Comparison of ENCODE assay signal across 17 cellular contexts in the genomic region with DNA sequence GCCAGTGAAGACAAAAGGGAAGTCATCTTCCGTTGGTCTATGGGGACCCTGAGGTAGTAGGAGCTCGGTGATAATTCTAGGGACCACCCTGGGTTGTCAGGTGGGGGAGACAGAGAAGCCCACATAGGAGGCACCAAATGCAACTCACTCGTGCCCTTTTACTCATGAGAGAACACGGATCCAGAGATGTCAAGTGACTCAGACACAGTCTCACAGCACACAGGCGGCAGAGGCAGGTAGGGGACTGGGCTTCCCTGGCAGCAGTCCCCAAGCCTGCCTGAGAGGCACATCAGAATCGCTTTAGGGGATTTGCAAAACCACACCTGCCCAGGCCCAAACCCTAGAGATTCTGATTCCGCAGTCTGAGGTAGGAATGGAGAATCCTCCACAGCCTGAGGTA. TPM values are rescaled to one million over a fixed set of nuclear protein-coding genes. Genes with fewer than 3 reads are reported as not detected.
DNase-seq lines count a peak whose midpoint lies in the region; ATAC-seq, FAIRE-seq and TF ChIP-seq lines count a peak whose summit lies in the region.
"Had no signal": no experiment of that assay in that cellular context is flagged by ENCODE, and none has a peak within 500 bp of the region (broad histone marks: within the 10 kb centered on the region; RNA-seq: fewer than 3 reads in every experiment).

No MANE protein-coding gene starts in this region.

- H3K27ac ChIP-seq in kidney (ENCODE audit: low read depth in 2 of 2, low read length in 2 of 2) (no peak overlapping the region), GM23338 (ENCODE audit: low read depth) (no peak overlapping the region)
- H3K27ac ChIP-seq: body of pancreas, gastroesophageal sphincter, left lung had no signal

- no peak for ATAC-seq in stimulated activated naive CD8-positive, alpha-beta T cell treated with anti-CD3 and anti-CD28 coated beads, Interleukin-15, Interleukin-2, amounts not matched to agents 100 U/mL and 50 U/mL, for 24 hours
- no peak for ATAC-seq in GM23338
- ATAC-seq: body of pancreas, gastroesophageal sphincter, left lung had no signal

- no peaks in the 10 kb centered on the region for H3K79me2 ChIP-seq in GM23338 (replicated peaks; ENCODE audit: insufficient read depth)

- H3K27ac Mint-ChIP-seq in stimulated activated naive CD8-positive, alpha-beta T cell treated with anti-CD3 and anti-CD28 coated beads, Interleukin-15, Interleukin-2, amounts not matched to agents 100 ng/mL and 50 ng/mL, for 24 hours: peak overlapping the region; percentile 98
- peak overlapping the region; percentile 72 for H3K27ac Mint-ChIP-seq in activated CD4-positive, alpha-beta memory T cell treated with anti-CD3 and anti-CD28 coated beads, Interleukin-2, amount 10 ng/mL, durations not matched to agents 7 days and 5 days
- no peak overlapping the region for H3K27ac Mint-ChIP-seq in GM23338

- H3K4me1 Mint-ChIP-seq in stimulated activated naive CD8-positive, alpha-beta T cell treated with anti-CD3 and anti-CD28 coated beads, Interleukin-15, Interleukin-2, amounts not matched to agents 100 ng/mL and 50 ng/mL, for 24 hours (ENCODE audit: low read depth): peaks cover 78% of the 10 kb centered on the region
- peaks cover 91% of the 10 kb centered on the region for H3K4me1 Mint-ChIP-seq in activated CD4-positive, alpha-beta memory T cell treated with anti-CD3 and anti-CD28 coated beads, Interleukin-2, amount 10 ng/mL, durations not matched to agents 7 days and 5 days
- H3K4me1 Mint-ChIP-seq in GM23338: peaks cover 3% of the 10 kb centered on the region; the same call in 1 of the 3 replicates

- FAIRE-seq in kidney (lab: Jason Lieb, UNC): no peak

- H3K36me3 Mint-ChIP-seq in stimulated activated naive CD8-positive, alpha-beta T cell treated with anti-CD3 and anti-CD28 coated beads, Interleukin-15, Interleukin-2, amounts not matched to agents 100 ng/mL and 50 ng/mL, for 24 hours (ENCODE audit: low read depth): peaks cover 85% of the 10 kb centered on the region
- peaks cover 81% of the 10 kb centered on the region for H3K36me3 Mint-ChIP-seq in activated CD4-positive, alpha-beta memory T cell treated with anti-CD3 and anti-CD28 coated beads, Interleukin-2, amount 10 ng/mL, durations not matched to agents 7 days and 5 days (ENCODE audit: low read depth)
- H3K36me3 Mint-ChIP-seq in GM23338 (ENCODE audit: low read depth): no peaks in the 10 kb centered on the region

- H3K4me3 ChIP-seq in kidney (ENCODE audit: low read length in 2 of 2) (no peak overlapping the region), GM23338 (no peak overlapping the region)
- H3K4me3 ChIP-seq: body of pancreas, gastroesophageal sphincter, left lung had no signal

- no peak for TF ChIP-seq CTCF in kidney (IDR thresholded peaks at IDR 0.05; ENCODE audit: borderline replicate concordance, extremely low read depth, insufficient read depth)
- no peak for TF ChIP-seq CTCF in GM23338 (conservative IDR thresholded peaks at IDR 0.05; ENCODE audit: low read depth in 2 of 2)

- intact Hi-C loops in kidney (cut with DNase I): no loop called here

- no peaks in the 10 kb centered on the region for H3K9me3 Mint-ChIP-seq in stimulated activated naive CD8-positive, alpha-beta T cell treated with anti-CD3 and anti-CD28 coated beads, Interleukin-15, Interleukin-2, amounts not matched to agents 100 ng/mL and 50 ng/mL, for 24 hours
- H3K9me3 Mint-ChIP-seq in activated CD4-positive, alpha-beta memory T cell treated with anti-CD3 and anti-CD28 coated beads, Interleukin-2, amount 10 ng/mL, durations not matched to agents 7 days and 5 days: no peaks in the 10 kb centered on the region
- H3K9me3 Mint-ChIP-seq in GM23338: no peaks in the 10 kb centered on the region

- H3K4me2 ChIP-seq in GM23338: no peak overlapping the region

- peak overlapping the region; percentile 85 for H3K4me3 Mint-ChIP-seq in stimulated activated naive CD8-positive, alpha-beta T cell treated with anti-CD3 and anti-CD28 coated beads, Interleukin-15, Interleukin-2, amounts not matched to agents 100 ng/mL and 50 ng/mL, for 24 hours
- peak overlapping the region; percentile 95 for H3K4me3 Mint-ChIP-seq in activated CD4-positive, alpha-beta memory T cell treated with anti-CD3 and anti-CD28 coated beads, Interleukin-2, amount 10 ng/mL, durations not matched to agents 7 days and 5 days
- no peak overlapping the region for H3K4me3 Mint-ChIP-seq in GM23338

- H3K36me3 ChIP-seq in kidney (ENCODE audit: control insufficient read depth in 1 of 2, insufficient read depth in 2 of 2, low read length in 2 of 2): no peaks in the 10 kb centered on the region
- no peaks in the 10 kb centered on the region for H3K36me3 ChIP-seq in GM23338 (ENCODE audit: insufficient read depth)
- H3K36me3 ChIP-seq: gastroesophageal sphincter, left lung had no signal

- H3K9me2 ChIP-seq in GM23338 (ENCODE audit: insufficient read depth): no peaks in the 10 kb centered on the region

- CTCF ChIA-PET in activated CD4-positive, alpha-beta memory T cell treated with anti-CD3 and anti-CD28 coated beads, Interleukin-2, amount 10 ng/mL, durations not matched to agents 7 days and 5 days (lab: Charles Lee): interaction anchor here (1.0 to 4.6 kb wide), 6 partner anchors 21 to 139 kb away, joined by 3 to 126 read pairs (median 9); a partner anchor contains a TSS

- H3K4me1 ChIP-seq in kidney (ENCODE audit: control insufficient read depth in 1 of 2, insufficient read depth in 1 of 2, low read depth in 1 of 2, low read length in 2 of 2): no peaks in the 10 kb centered on the region
- H3K4me1 ChIP-seq in GM23338 (ENCODE audit: insufficient read depth): no peaks in the 10 kb centered on the region
- H3K4me1 ChIP-seq: body of pancreas, gastroesophageal sphincter had no signal

- H4K20me1 ChIP-seq in GM23338 (replicated peaks; ENCODE audit: insufficient read depth): no peaks in the 10 kb centered on the region

- no peak for DNase-seq in stimulated activated naive CD8-positive, alpha-beta T cell treated with anti-CD3 and anti-CD28 coated beads, Interleukin-15, Interleukin-2, amounts not matched to agents 100 U/mL and 50 U/mL, for 24 hours
- DNase-seq in activated CD4-positive, alpha-beta memory T cell treated with anti-CD3 and anti-CD28 coated beads, Interleukin-2, amount 10 ng/mL, durations not matched to agents 7 days and 5 days: no peak
- DNase-seq in kidney: peak; percentile 32
- no peak for DNase-seq in NCI-H69 (lab: John Stamatoyannopoulos, UW)
- no peak for DNase-seq in GM23338 (ENCODE audit: low spot score)
- DNase-seq in AG08396 (ENCODE audit: low spot score): no peak
- DNase-seq: activated gamma-delta T cell; body of pancreas; dermis blood vessel endothelial cell; left lung; NCI-H2029 treated with DMSO at 0.1 percent for 48 hours; SIG-M5; stimulated activated CD4-positive, alpha-beta T cell treated with anti-CD3 and anti-CD28 coated beads, Interleukin-2, amount 100 ng/mL, for 24 hours; T-helper 9 cell had no signal

- POLR2A ChIA-PET in activated CD4-positive, alpha-beta memory T cell treated with anti-CD3 and anti-CD28 coated beads, Interleukin-2, amount 10 ng/mL, durations not matched to agents 7 days and 5 days (lab: Charles Lee): interaction anchor here (1.0 to 6.0 kb wide), 3 partner anchors 28 to 61 kb away, joined by 3 to 86 read pairs (median 3); a partner anchor contains a TSS

- H3K9me3 ChIP-seq in kidney (ENCODE audit: control insufficient read depth in 1 of 2, low read length in 2 of 2): no peaks in the 10 kb centered on the region
- H3K9me3 ChIP-seq: body of pancreas, gastroesophageal sphincter, left lung had no signal

- no peak overlapping the region for H2AFZ ChIP-seq in GM23338

- no peak overlapping the region for H3K9ac ChIP-seq in kidney (ENCODE audit: low read length in 2 of 2)

- no peaks in the 10 kb centered on the region for H3K27me3 Mint-ChIP-seq in stimulated activated naive CD8-positive, alpha-beta T cell treated with anti-CD3 and anti-CD28 coated beads, Interleukin-15, Interleukin-2, amounts not matched to agents 100 ng/mL and 50 ng/mL, for 24 hours
- no peaks in the 10 kb centered on the region for H3K27me3 Mint-ChIP-seq in activated CD4-positive, alpha-beta memory T cell treated with anti-CD3 and anti-CD28 coated beads, Interleukin-2, amount 10 ng/mL, durations not matched to agents 7 days and 5 days
- H3K27me3 Mint-ChIP-seq in GM23338 (ENCODE audit: insufficient read depth, low read depth, poor library complexity): peaks cover 6% of the 10 kb centered on the region

- H3K27me3 ChIP-seq in GM23338 (ENCODE audit: insufficient read depth): no peaks in the 10 kb centered on the region
- H3K27me3 ChIP-seq: body of pancreas had no signal

- H3F3A ChIP-seq in GM23338 (replicated peaks; ENCODE audit: low read depth): no peaks in the 10 kb centered on the region

TF ChIP-seq in GM23338, 12 proteins besides CTCF, POLR2A, EP300 and RAD21:
- TF ChIP-seq NANOG (IDR thresholded peaks at IDR 0.05; ENCODE audit: borderline replicate concordance) (no peak), EZH2 (IDR thresholded peaks at IDR 0.05; ENCODE audit: low read depth, unreplicated experiment) (no peak), ZNF114 (CRISPR knock-in tag; IDR thresholded peaks at IDR 0.05) (no peak), ZNF331 (CRISPR knock-in tag; IDR thresholded peaks at IDR 0.05; ENCODE audit: low read depth) (no peak), JUNB (IDR thresholded peaks at IDR 0.05; ENCODE audit: unreplicated experiment) (no peak)

RNA-seq across cellular contexts. Expression of a gene that starts 31.3 kb away (rescaled TPM):
- total RNA-seq in activated CD4-positive, alpha-beta memory T cell treated with anti-CD3 and anti-CD28 coated beads, Interleukin-2, amount 10 ng/mL, durations not matched to agents 7 days and 5 days: 100 to 1,000 TPM; 177 to 183 TPM
- 7.9 TPM for total RNA-seq in kidney
- polyA plus RNA-seq in kidney (ENCODE audit: insufficient read depth, low read depth, low replicate concordance) (0.47 TPM), GM23338 (2016; fragmentation: Nextera tagmentation; extraction: Ambion mirVana) (0.23 and 0.26 TPM in 2 replicates)
- 0.12 and 0.73 TPM in 2 replicates for total RNA-seq in GM23338 (2014; rRNA removed; shearing (Covaris generic))
- total RNA-seq: dermis blood vessel endothelial cell, NCI-H460 had no signal

Comparison
In these comparisons a context has a peak if more than half of its experiments do, and no peak if none do; other contexts are left out.
1. RNA of a gene that starts 31.3 kb away (total RNA-seq): 177 to 183 TPM in activated CD4-positive, alpha-beta memory T cell treated with anti-CD3 and anti-CD28 coated beads, Interleukin-2, amount 10 ng/mL, durations not matched to agents 7 days and 5 days; 7.9 TPM in kidney (single experiment) and 0.12 to 0.73 TPM in GM23338; every median in the first group is over 10 times any median in the second.